In the genomic region with DNA sequence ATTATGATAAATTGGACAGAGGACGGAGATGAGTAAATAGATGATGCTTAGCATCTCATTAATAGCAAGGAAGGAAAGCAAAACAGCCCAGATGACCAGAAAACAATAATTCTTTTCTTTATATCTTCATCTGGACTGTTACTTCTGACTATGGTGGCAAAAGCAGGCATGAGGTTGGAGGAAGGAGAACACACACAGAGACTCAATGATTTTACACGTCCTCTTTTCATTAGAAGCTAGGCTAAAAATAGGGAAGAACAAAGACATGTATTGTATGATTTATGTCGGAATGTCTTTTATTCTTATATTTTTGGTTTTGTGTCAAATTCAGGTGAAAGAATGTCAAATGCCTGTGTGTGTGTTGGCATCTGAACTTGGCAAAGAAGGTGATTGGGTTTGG, we compare ENCODE assay signal across 29 cellular contexts.
DNase-seq lines count a peak whose midpoint lies in the region; ATAC-seq lines count a peak whose summit lies in the region.
"Had no signal": no experiment of that assay in that cellular context is flagged by ENCODE, and none has a peak within 500 bp of the region (broad histone marks: within the 10 kb centered on the region; RNA-seq: fewer than 3 reads in every experiment).

No MANE protein-coding gene starts in this region.

- no peaks in the 10 kb centered on the region for H3K36me3 Mint-ChIP-seq in activated CD4-positive, alpha-beta T cell treated with anti-CD3 and anti-CD28 coated beads, Interleukin-2, amount 10 ng/mL, durations not matched to agents 7 days and 5 days (ENCODE audit: low read depth)
- H3K36me3 Mint-ChIP-seq: CD14-positive monocyte; CD4-positive, alpha-beta memory T cell; CD4-positive, CD25-positive, alpha-beta regulatory T cell; CD8-positive, alpha-beta memory T cell; CD8-positive, alpha-beta T cell had no signal

- no peaks in the 10 kb centered on the region for H3K27me3 Mint-ChIP-seq in activated CD4-positive, alpha-beta T cell treated with anti-CD3 and anti-CD28 coated beads, Interleukin-2, amount 10 ng/mL, durations not matched to agents 7 days and 5 days
- H3K27me3 Mint-ChIP-seq: B cell; CD4-positive, alpha-beta memory T cell; CD4-positive, alpha-beta T cell; CD4-positive, CD25-positive, alpha-beta regulatory T cell; CD8-positive, alpha-beta memory T cell had no signal

- POLR2A ChIA-PET in activated CD4-positive, alpha-beta T cell treated with anti-CD3 and anti-CD28 coated beads, Interleukin-2, amount 10 ng/mL, durations not matched to agents 7 days and 5 days (lab: Charles Lee), result no interaction called here

- DNase-seq in COLO829 (ENCODE audit: low spot score), result peak; percentile 60
- peak; percentile 27 for DNase-seq in SK-MEL-5 (ENCODE audit: low read depth, low spot score)
- DNase-seq in foreskin melanocyte, result peak; percentile 55
- DNase-seq in activated CD4-positive, alpha-beta T cell treated with anti-CD3 and anti-CD28 coated beads, Interleukin-2, amount 10 ng/mL, durations not matched to agents 7 days and 5 days, result no peak
- DNase-seq in stimulated activated naive CD8-positive, alpha-beta T cell treated with anti-CD3 and anti-CD28 coated beads, Interleukin-15, Interleukin-2, amounts not matched to agents 100 U/mL and 50 U/mL, for 24 hours, result no peak
- DNase-seq: 8988T; ACHN; AML-193; BE2C; C1 segment of cervical spinal cord; Caco-2; Calu3; CD4-positive, alpha-beta memory T cell; CD4-positive, alpha-beta T cell; CD4-positive, CD25-positive, alpha-beta regulatory T cell; CD8-positive, alpha-beta memory T cell; CD8-positive, alpha-beta T cell; COR-L47; DMS 273 treated with DMSO at 0.1 percent for 48 hours; DMS153; DMS53; DMS79; DMS79 treated with DMSO at 0.1 percent for 48 hours; DND-41; EL had no signal

- no peak for ATAC-seq in GM18498 (IDR thresholded peaks at IDR 0.05; ENCODE audit: unreplicated experiment)
- no peak for ATAC-seq in stimulated activated naive CD8-positive, alpha-beta T cell treated with anti-CD3 and anti-CD28 coated beads, Interleukin-15, Interleukin-2, amounts not matched to agents 100 U/mL and 50 U/mL, for 24 hours
- ATAC-seq: A549; CD8-positive, alpha-beta T cell had no signal

- no peaks in the 10 kb centered on the region for H3K4me1 Mint-ChIP-seq in activated CD4-positive, alpha-beta T cell treated with anti-CD3 and anti-CD28 coated beads, Interleukin-2, amount 10 ng/mL, durations not matched to agents 7 days and 5 days
- H3K4me1 Mint-ChIP-seq: B cell; CD14-positive monocyte; CD4-positive, alpha-beta memory T cell; CD4-positive, CD25-positive, alpha-beta regulatory T cell; CD8-positive, alpha-beta memory T cell had no signal

- H3K27ac Mint-ChIP-seq in activated CD4-positive, alpha-beta T cell treated with anti-CD3 and anti-CD28 coated beads, Interleukin-2, amount 10 ng/mL, durations not matched to agents 7 days and 5 days, result no peak overlapping the region
- H3K27ac Mint-ChIP-seq: B cell; CD14-positive monocyte; CD4-positive, alpha-beta memory T cell; CD4-positive, alpha-beta T cell; CD4-positive, CD25-positive, alpha-beta regulatory T cell; CD8-positive, alpha-beta memory T cell; CD8-positive, alpha-beta T cell had no signal

- no peaks in the 10 kb centered on the region for H3K9me3 Mint-ChIP-seq in activated CD4-positive, alpha-beta T cell treated with anti-CD3 and anti-CD28 coated beads, Interleukin-2, amount 10 ng/mL, durations not matched to agents 7 days and 5 days
- H3K9me3 Mint-ChIP-seq: CD14-positive monocyte; CD4-positive, alpha-beta T cell; CD8-positive, alpha-beta memory T cell; CD8-positive, alpha-beta T cell had no signal

- in situ Hi-C loops in SK-MEL-5 (cut with HindIII; ENCODE audit: low pct_unique_long_range_greater_than_20kb, low sequenced_read_pairs), result no loop called here

- CTCF ChIA-PET in activated CD4-positive, alpha-beta T cell treated with anti-CD3 and anti-CD28 coated beads, Interleukin-2, amount 10 ng/mL, durations not matched to agents 7 days and 5 days (lab: Charles Lee), result no interaction called here

- H3K4me3 Mint-ChIP-seq in activated CD4-positive, alpha-beta T cell treated with anti-CD3 and anti-CD28 coated beads, Interleukin-2, amount 10 ng/mL, durations not matched to agents 7 days and 5 days, result no peak overlapping the region
- H3K4me3 Mint-ChIP-seq: B cell; CD14-positive monocyte; CD4-positive, alpha-beta memory T cell; CD4-positive, alpha-beta T cell; CD4-positive, CD25-positive, alpha-beta regulatory T cell; CD8-positive, alpha-beta memory T cell; CD8-positive, alpha-beta T cell had no signal

Comparison
In these comparisons a context has a peak if more than half of its experiments do, and no peak if none do; other contexts are left out.
1. DNase-seq: peak in COLO829 (single experiment), SK-MEL-5 (single experiment) and foreskin melanocyte (single experiment); none in activated CD4-positive, alpha-beta T cell treated with anti-CD3 and anti-CD28 coated beads, Interleukin-2, amount 10 ng/mL, durations not matched to agents 7 days and 5 days (single experiment) and stimulated activated naive CD8-positive, alpha-beta T cell treated with anti-CD3 and anti-CD28 coated beads, Interleukin-15, Interleukin-2, amounts not matched to agents 100 U/mL and 50 U/mL, for 24 hours (single experiment).